9 cellular contexts compared by ENCODE assay signal in the genomic region with DNA sequence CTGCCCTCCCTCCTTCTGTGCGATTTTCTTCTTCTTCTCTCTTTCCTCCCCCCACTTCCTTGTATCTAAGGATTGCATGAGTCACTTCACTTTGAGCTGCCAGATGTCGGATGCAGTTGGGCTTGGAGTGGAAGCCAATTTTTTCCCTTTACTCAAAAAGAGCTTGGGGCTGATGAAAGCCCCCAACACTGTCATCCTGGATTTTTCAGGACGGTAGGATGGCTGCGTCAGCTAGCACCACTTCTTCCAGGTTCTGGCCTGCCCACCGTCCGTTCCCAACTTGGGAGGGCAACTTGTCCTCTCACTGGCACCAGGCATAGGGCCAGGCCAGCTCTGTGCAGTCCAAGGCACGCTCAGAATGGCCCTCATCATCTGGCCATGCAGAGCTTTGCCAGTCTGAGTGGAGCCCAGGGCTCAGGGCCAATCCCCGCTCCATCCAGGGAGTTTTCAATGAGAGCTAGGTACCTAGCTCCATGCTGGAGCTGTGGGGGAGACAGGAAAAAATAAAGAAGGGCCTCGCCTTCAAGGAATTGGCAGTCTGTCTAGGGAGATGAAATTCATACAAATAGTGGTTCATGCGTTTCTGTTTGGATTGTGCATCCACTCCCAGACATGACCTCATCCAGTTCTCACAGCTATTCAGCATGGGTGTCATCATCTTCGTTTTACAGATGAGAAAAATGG.
DNase-seq lines count a peak whose midpoint lies in the region; ATAC-seq and TF ChIP-seq lines count a peak whose summit lies in the region.
"Had no signal": no experiment of that assay in that cellular context is flagged by ENCODE, and none has a peak within 500 bp of the region (broad histone marks: within the 10 kb centered on the region; RNA-seq: fewer than 3 reads in every experiment).

No MANE protein-coding gene starts in this region.

- H3K27ac ChIP-seq in epithelial cell of prostate = peak overlapping the region; percentile 76

- H3K4me1 Mint-ChIP-seq in nephron = peaks cover 51% of the 10 kb centered on the region

- no peak for TF ChIP-seq CTCF in nephron (IDR thresholded peaks at IDR 0.05; ENCODE audit: unreplicated experiment in 3 of 3)

- ATAC-seq in HG03196 (IDR thresholded peaks at IDR 0.05; ENCODE audit: unreplicated experiment) (no peak), HG03108 (IDR thresholded peaks at IDR 0.05; ENCODE audit: unreplicated experiment) (no peak)

- peaks cover 6% of the 10 kb centered on the region for H3K27me3 Mint-ChIP-seq in nephron (ENCODE audit: low read depth)

- H3K4me3 Mint-ChIP-seq in nephron = peak overlapping the region in 1 of 3 experiments; percentile 24

- peak; percentile 87 for DNase-seq in AG20443 (ENCODE audit: low spot score)
- peak; percentile 95 for DNase-seq in NCI-H226
- peak; percentile 49 for DNase-seq in epithelial cell of prostate (ENCODE audit: low read depth, low spot score)
- DNase-seq in activated CD8-positive, alpha-beta memory T cell treated with anti-CD3 and anti-CD28 coated beads, Interleukin-2, amount 50 U/mL, for 48 hours = no peak
- no peak for DNase-seq in GM19238 (ENCODE audit: insufficient read length, low spot score)
- DNase-seq: activated CD4-positive, alpha-beta T cell treated with anti-CD3 and anti-CD28 coated beads, Interleukin-2, amount 50 U/mL, for 1 hour had no signal

- no peaks in the 10 kb centered on the region for H3K36me3 Mint-ChIP-seq in nephron (ENCODE audit: low read depth)

- H3K9me3 Mint-ChIP-seq in nephron = no peaks in the 10 kb centered on the region

- peak overlapping the region in 2 of 3 experiments; percentile 71 to 92 for H3K27ac Mint-ChIP-seq in nephron

Comparison
In these comparisons a context has a peak if more than half of its experiments do, and no peak if none do; other contexts are left out.
1. DNase-seq: peak in AG20443 (single experiment), NCI-H226 (single experiment) and epithelial cell of prostate (single experiment); none in activated CD8-positive, alpha-beta memory T cell treated with anti-CD3 and anti-CD28 coated beads, Interleukin-2, amount 50 U/mL, for 48 hours (single experiment) and GM19238 (single experiment).